ENCODE assay signal across 8 cellular contexts in the genomic region with DNA sequence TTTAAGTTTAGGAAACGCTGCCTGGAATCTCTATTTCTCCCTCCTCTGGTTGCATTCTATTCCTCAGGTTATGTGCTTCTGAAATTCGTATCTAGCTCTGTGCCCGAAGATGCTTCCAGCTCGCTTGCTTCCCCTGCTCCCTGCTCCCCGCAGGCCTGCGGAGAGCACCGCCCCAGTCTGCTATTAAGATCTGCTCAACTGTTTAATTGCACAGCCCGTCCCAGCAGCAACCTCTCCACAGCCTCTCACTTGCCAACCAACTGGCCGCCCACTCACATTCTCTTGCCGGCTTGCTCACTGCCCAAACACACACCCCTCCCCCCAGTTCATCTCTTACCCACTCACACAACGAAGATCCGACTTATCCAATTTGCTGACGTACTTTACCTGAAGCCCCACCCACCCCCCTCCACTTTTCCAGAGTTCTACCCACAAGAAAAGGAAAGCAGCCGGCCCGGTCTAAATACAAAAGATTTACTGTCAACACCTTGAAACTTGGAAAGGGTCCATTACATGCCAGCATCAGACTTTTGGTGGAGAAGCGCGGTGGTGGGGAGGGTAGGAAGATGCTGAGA.
DNase-seq lines count a peak whose midpoint lies in the region; ATAC-seq and TF ChIP-seq lines count a peak whose summit lies in the region.

No MANE protein-coding gene starts in this region.

- H3K4me3 Mint-ChIP-seq in immature natural killer cell, result no peak overlapping the region

- no peak overlapping the region for H2AFZ ChIP-seq in MM.1S (ENCODE audit: low read length)

- H3K9me2 ChIP-seq in MM.1S (replicated peaks; ENCODE audit: insufficient read depth, low read length), result no peaks in the 10 kb centered on the region

- TF ChIP-seq CTCF in spleen (IDR thresholded peaks at IDR 0.05 in 8 of 11, conservative IDR thresholded peaks at IDR 0.05 in 3 of 11) (no peak), MM.1S (IDR thresholded peaks at IDR 0.05; ENCODE audit: low read length) (no peak)

- ATAC-seq in HG02870 (IDR thresholded peaks at IDR 0.05; ENCODE audit: unreplicated experiment), result no peak

- H3K27ac Mint-ChIP-seq in immature natural killer cell, result peak overlapping the region in 3 of 6 donors; percentile 20 to 67 (median 45)

- TF ChIP-seq POLR2A in spleen (IDR thresholded peaks at IDR 0.05), result no peak

- H4K20me1 ChIP-seq in MM.1S (ENCODE audit: insufficient read depth, low read length), result no peaks in the 10 kb centered on the region; the same call in none of the 2 replicates

- intact Hi-C loops in spleen (cut with DNase I; ENCODE audit: low total_unique reads), result loop anchor here (10.0 kb wide), 1 partner anchor 64 kb away; no protein-coding TSS in a partner anchor

- peak; percentile 81 for DNase-seq in A172 (ENCODE audit: low spot score)
- DNase-seq in HT-29 (ENCODE audit: low spot score), result peak; percentile 97
- peak in 50 of 58 donors; percentile 18 to 86 (median 62) for DNase-seq in anterior cingulate cortex (lab: John Stamatoyannopoulos, UW)
- peak; percentile 96 for DNase-seq in iris pigment epithelial cell (ENCODE audit: low read depth)
- no peak for DNase-seq in spleen
- DNase-seq in MM.1S, result no peak
- DNase-seq in immature natural killer cell, result no peak

- H3K9ac ChIP-seq in MM.1S (ENCODE audit: low read length), result no peak overlapping the region

- H3K9me3 ChIP-seq in spleen (no peaks in the 10 kb centered on the region), MM.1S (replicated peaks; ENCODE audit: insufficient read depth, low read length) (no peaks in the 10 kb centered on the region)

- H3K4me2 ChIP-seq in MM.1S (ENCODE audit: low read depth, low read length), result no peak overlapping the region

- H3F3A ChIP-seq in MM.1S (ENCODE audit: insufficient read depth, low read length), result no peaks in the 10 kb centered on the region

- no peak overlapping the region for H3K4me3 ChIP-seq in spleen
- H3K4me3 ChIP-seq in MM.1S (ENCODE audit: low read length), result no peak overlapping the region

- peaks cover 90% of the 10 kb centered on the region for H3K79me2 ChIP-seq in MM.1S (ENCODE audit: low read length)

- H3K27ac ChIP-seq in spleen (peak overlapping the region in 7 of 8 donors; percentile 15 to 70 (median 51)), MM.1S (ENCODE audit: low read length) (no peak overlapping the region)

- H3K4me1 Mint-ChIP-seq in immature natural killer cell, result peaks cover 53 to 82% of the 10 kb centered on the region in 2 donors

- H3K27me3 Mint-ChIP-seq in immature natural killer cell (ENCODE audit: low read depth in 3 of 3), result peaks cover 4 to 37% (median 12%) of the 10 kb centered on the region in 3 donors

- H3K36me3 Mint-ChIP-seq in immature natural killer cell, result peaks cover 3 to 18% (median 4%) of the 10 kb centered on the region in 3 donors

- H3K27me3 ChIP-seq in spleen (replicated peaks in 1 of 7) (no peaks in the 10 kb centered on the region), MM.1S (replicated peaks; ENCODE audit: insufficient read depth, low read length) (no peaks in the 10 kb centered on the region)

- no peaks in the 10 kb centered on the region for H3K9me3 Mint-ChIP-seq in immature natural killer cell

- peaks cover 0 to 90% (median 14%) of the 10 kb centered on the region in 6 donors for H3K36me3 ChIP-seq in spleen
- no peaks in the 10 kb centered on the region; the same call in 1 of the 2 replicates for H3K36me3 ChIP-seq in MM.1S (replicated peaks; ENCODE audit: insufficient read depth, low read length)

- peaks cover 46 to 100% (median 83%) of the 10 kb centered on the region in 6 donors for H3K4me1 ChIP-seq in spleen
- no peaks in the 10 kb centered on the region for H3K4me1 ChIP-seq in MM.1S (ENCODE audit: low read length)

- WGBS in spleen, 5 donors, result 64 to 74% (median 70%) methylated on average over 17 of the region's 17 CpGs

Comparison
In these comparisons a context has a peak if more than half of its experiments do, and no peak if none do; other contexts are left out.
1. DNase-seq: peak in A172 (single experiment), HT-29 (single experiment), anterior cingulate cortex (50 of 58) and iris pigment epithelial cell (single experiment); none in spleen (single experiment), MM.1S (single experiment) and immature natural killer cell (0 of 3).